Comparison of ENCODE assay signal across 8 cellular contexts in the genomic region with DNA sequence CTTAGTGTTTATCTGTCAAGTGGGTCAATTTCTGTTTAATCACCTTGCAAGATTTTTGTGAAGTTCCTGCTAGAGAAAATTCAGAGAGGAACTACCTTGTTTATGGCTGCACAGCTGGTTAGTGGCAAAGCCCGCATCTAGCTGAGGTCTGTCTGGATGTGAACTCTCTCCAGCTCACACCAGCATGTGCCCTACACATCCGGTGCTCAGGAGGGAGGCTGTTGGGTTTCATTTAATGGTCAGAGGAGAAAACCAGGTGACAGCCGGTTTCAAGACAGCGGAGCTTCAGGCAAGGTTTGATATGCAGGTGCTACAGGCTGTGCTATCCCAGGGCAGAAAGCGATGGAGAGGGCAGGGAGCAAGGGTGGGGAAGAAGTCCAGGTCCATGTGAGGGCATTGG.
"Had no signal": no experiment of that assay in that cellular context is flagged by ENCODE, and none has a peak within 500 bp of the region (broad histone marks: within the 10 kb centered on the region; RNA-seq: fewer than 3 reads in every experiment).

No MANE protein-coding gene starts in this region.

- DNase-seq: H9, HCEC 1CT, IMR-90 had no signal

- FAIRE-seq: H1, H54, HTR-8/SVneo, K562 had no signal

- H3K27ac Mint-ChIP-seq: GM23338 had no signal

- H3K4me3 Mint-ChIP-seq: GM23338, H9 had no signal

- H3K4me2 ChIP-seq: GM23338 had no signal

- H3K4me3 ChIP-seq: GM23338, K562 had no signal

- H2AFZ ChIP-seq: GM23338 had no signal

- ATAC-seq: GM23338, K562 had no signal
